Comparison of ENCODE assay signal across 18 cellular contexts in the genomic region with DNA sequence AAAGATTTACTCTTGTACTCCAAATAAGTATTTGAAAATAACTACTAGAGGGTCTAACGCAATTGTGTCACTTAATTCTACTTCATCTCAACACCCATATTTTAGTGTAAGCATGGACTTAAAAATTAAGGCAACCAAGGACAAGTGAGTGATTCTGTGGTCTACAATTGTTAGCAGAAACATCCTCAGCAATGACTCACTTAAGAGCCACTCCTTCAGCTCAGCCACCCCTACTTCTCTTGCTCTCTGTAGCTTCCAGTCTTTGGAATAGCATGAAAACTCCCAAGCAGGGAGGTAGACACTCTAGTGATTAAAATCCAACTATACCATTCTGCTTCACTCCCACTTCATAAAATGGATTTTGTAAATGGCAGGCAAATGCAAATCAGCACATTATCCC.
A peak's percentile ranks its signal among the peaks of the same experiment; 100 is the strongest.
DNase-seq lines count a peak whose midpoint lies in the region; ATAC-seq and TF ChIP-seq lines count a peak whose summit lies in the region.
"Had no signal": no experiment of that assay in that cellular context is flagged by ENCODE, and none has a peak within 500 bp of the region (broad histone marks: within the 10 kb centered on the region; RNA-seq: fewer than 3 reads in every experiment).

No MANE protein-coding gene starts in this region.

- H3K36me3 Mint-ChIP-seq in MCF 10A (ENCODE audit: insufficient read depth, unreplicated experiment), result no peaks in the 10 kb centered on the region
- H3K36me3 Mint-ChIP-seq: CD14-positive monocyte had no signal

- H3K9me3 ChIP-seq in breast epithelium, result no peaks in the 10 kb centered on the region

- H3K27ac Mint-ChIP-seq in MCF 10A (ENCODE audit: low read depth, unreplicated experiment), result no peak overlapping the region
- H3K27ac Mint-ChIP-seq: CD14-positive monocyte had no signal

- no peaks in the 10 kb centered on the region for H3K27me3 ChIP-seq in breast epithelium
- H3K27me3 ChIP-seq in kidney epithelial cell (ENCODE audit: control insufficient read depth, insufficient read depth, low read length), result no peaks in the 10 kb centered on the region

- H3K4me3 Mint-ChIP-seq in MCF 10A (ENCODE audit: unreplicated experiment), result no peak overlapping the region
- H3K4me3 Mint-ChIP-seq: CD14-positive monocyte, H9 had no signal

- DNase-seq in MCF 10A (ENCODE audit: unreplicated experiment) (peak; percentile 19), breast epithelium (ENCODE audit: low spot score in 2 of 2) (no peak), astrocyte of the spinal cord (ENCODE audit: low read depth, low spot score) (peak; percentile 61), kidney epithelial cell (ENCODE audit: low read depth) (peak; percentile 41), NCI-H1694 (lab: John Stamatoyannopoulos, UW) (no peak)
- DNase-seq: DMS 273 treated with DMSO at 0.1 percent for 48 hours, DND-41, H9, NCI-H187 treated with DMSO at 0.1 percent for 48 hours, NCI-H2227 treated with DMSO at 0.1 percent for 48 hours, NCI-H524, NCI-H82, RPMI8226 had no signal

- no peak for TF ChIP-seq POLR2A in breast epithelium (IDR thresholded peaks at IDR 0.05)

- no peaks in the 10 kb centered on the region for H3K4me1 ChIP-seq in breast epithelium

- H3K27ac ChIP-seq in breast epithelium, result no peak overlapping the region
- H3K27ac ChIP-seq: 22Rv1 had no signal

- BruUV-seq in MCF 10A (replicated peaks; lab: Mats Ljungman, UMichigan), result no TSS peak

- H3K36me3 ChIP-seq in breast epithelium (no peaks in the 10 kb centered on the region), kidney epithelial cell (ENCODE audit: control insufficient read depth, insufficient read depth, low read length) (no peaks in the 10 kb centered on the region)

- in situ Hi-C loops in astrocyte of the spinal cord (cut with HindIII; ENCODE audit: low sequenced_read_pairs), result no loop called here

- intact Hi-C loops in MCF 10A (cut with micrococcal nuclease) (no loop called here), breast epithelium (cut with DNase I; ENCODE audit: low total_unique reads) (no loop called here)

- no peaks in the 10 kb centered on the region for H3K27me3 Mint-ChIP-seq in MCF 10A (ENCODE audit: insufficient read depth, unreplicated experiment)

- no peak for TF ChIP-seq CTCF in MCF 10A (IDR thresholded peaks at IDR 0.05; ENCODE audit: unreplicated experiment)
- TF ChIP-seq CTCF in breast epithelium (IDR thresholded peaks at IDR 0.05), result no peak
- no peak for TF ChIP-seq CTCF in astrocyte of the spinal cord (IDR thresholded peaks at IDR 0.05; ENCODE audit: low read depth, low read length)
- no peak for TF ChIP-seq CTCF in kidney epithelial cell (IDR thresholded peaks at IDR 0.05; ENCODE audit: insufficient read depth, low read length, poor library complexity, severe bottlenecking)

- H3K9me3 Mint-ChIP-seq in MCF 10A (ENCODE audit: unreplicated experiment), result no peaks in the 10 kb centered on the region

- H3K4me1 Mint-ChIP-seq in MCF 10A (ENCODE audit: insufficient read depth, unreplicated experiment), result no peaks in the 10 kb centered on the region
- H3K4me1 Mint-ChIP-seq: CD14-positive monocyte had no signal

- CTCF ChIA-PET in MCF 10A (lab: Yijun Ruan, JAX), result interaction anchor here (1.1 kb wide), 1 partner anchor 27 kb away, joined by 3 read pairs; no protein-coding TSS in a partner anchor

- POLR2A ChIA-PET in MCF 10A (lab: Yijun Ruan, JAX), result no interaction called here

- ATAC-seq in GM21381 (IDR thresholded peaks at IDR 0.05; ENCODE audit: unreplicated experiment) (no peak), HG03095 (IDR thresholded peaks at IDR 0.05; ENCODE audit: unreplicated experiment) (no peak), GM19397 (IDR thresholded peaks at IDR 0.05; ENCODE audit: unreplicated experiment) (no peak)

- H3K4me3 ChIP-seq in breast epithelium, result no peak overlapping the region
- no peak overlapping the region for H3K4me3 ChIP-seq in astrocyte of the spinal cord (ENCODE audit: low read depth, low read length)
- no peak overlapping the region for H3K4me3 ChIP-seq in kidney epithelial cell (ENCODE audit: low read depth, low read length)

Comparison
In these comparisons a context has a peak if more than half of its experiments do, and no peak if none do; other contexts are left out.
1. DNase-seq: peak in MCF 10A (single experiment), astrocyte of the spinal cord (single experiment) and kidney epithelial cell (single experiment); none in breast epithelium (0 of 2) and NCI-H1694 (single experiment).